Comparison of ENCODE assay signal across 8 cellular contexts in genomic region chr3:33799202-33799551, GRCh38. TPM values are rescaled to one million over a fixed set of nuclear protein-coding genes. Genes with fewer than 3 reads are reported as not detected.
DNase-seq lines count a peak whose midpoint lies in the region; ATAC-seq, FAIRE-seq and TF ChIP-seq lines count a peak whose summit lies in the region.

No MANE protein-coding gene starts in this region.

- DNase-seq in cardiac muscle cell (ENCODE audit: low read depth in 1 of 2, low spot score in 1 of 2), result no peak
- DNase-seq in cardiac septum (ENCODE audit: low spot score), result no peak
- no peak for DNase-seq in GM12878 (ENCODE audit: low read depth, low spot score)
- no peak for DNase-seq in mesenchymal stem cell
- no peak for DNase-seq in vagina (ENCODE audit: extremely low spot score in 2 of 2)
- no peak for DNase-seq in NCI-H774 (lab: John Stamatoyannopoulos, UW)
- DNase-seq in NK-92 (lab: John Stamatoyannopoulos, UW; ENCODE audit: unreplicated experiment), result no peak
- DNase-seq in foreskin melanocyte, result no peak

- no peak overlapping the region for H2BK5ac ChIP-seq in mesenchymal stem cell (ENCODE audit: low read depth, low read length, poor library complexity, severe bottlenecking)

- no peak overlapping the region for H2AK5ac ChIP-seq in mesenchymal stem cell (ENCODE audit: low read length, severe bottlenecking)

- H3K27ac ChIP-seq in cardiac muscle cell (peak overlapping the region; percentile 88), GM12878 (ENCODE audit: control insufficient read depth, insufficient read depth) (no peak overlapping the region; the same call in 1 of the 2 replicates), mesenchymal stem cell (ENCODE audit: low read length, poor library complexity, severe bottlenecking) (peak overlapping the region; percentile 89), vagina (peak overlapping the region; percentile 92)

- H3K9ac ChIP-seq in GM12878 (ENCODE audit: control insufficient read depth, insufficient read depth, low read length), result peak overlapping the region; percentile 86
- H3K9ac ChIP-seq in mesenchymal stem cell (ENCODE audit: low read length), result peak overlapping the region; percentile 98

- SMC1A ChIA-PET in GM12878 (lab: Charles Lee; ENCODE audit: uncharacterized antibody, unreplicated experiment), result interaction anchor here (0.9 to 2.8 kb wide), 6 partner anchors 12 to 686 kb away, joined by 3 to 20 read pairs (median 3); no protein-coding TSS in a partner anchor

- no peaks in the 10 kb centered on the region for H3K9me3 ChIP-seq in cardiac muscle cell (ENCODE audit: low read depth)
- H3K9me3 ChIP-seq in GM12878 (replicated peaks; ENCODE audit: control insufficient read depth, insufficient read depth, low read length), result peaks cover 3% of the 10 kb centered on the region; the same call in 2 of the 3 replicates
- peaks cover 4% of the 10 kb centered on the region for H3K9me3 ChIP-seq in mesenchymal stem cell (ENCODE audit: control insufficient read depth, low read length)
- no peaks in the 10 kb centered on the region for H3K9me3 ChIP-seq in vagina

- peak overlapping the region in 1 of 2 experiments; percentile 1 for H3K18ac ChIP-seq in mesenchymal stem cell (ENCODE audit: low read depth in 1 of 2, low read length in 2 of 2)

- intact Hi-C loops in cardiac septum (cut with DNase I), result loop anchor here (5.0 to 10.0 kb wide), 4 partner anchors 82 to 684 kb away; partner anchors contain the start of genes CLASP2 and CRTAP
- intact Hi-C loops in GM12878 (cut with micrococcal nuclease; ENCODE audit: unreplicated experiment), result loop anchor here (10.0 kb wide), 1 partner anchor 364 kb away; no protein-coding TSS in a partner anchor
- intact Hi-C loops in vagina (cut with DNase I), result loop anchor here (5.0 kb wide), 1 partner anchor 77 kb away; no protein-coding TSS in a partner anchor

- TF ChIP-seq EP300 in GM12878 (IDR thresholded peaks at IDR 0.05; ENCODE audit: borderline replicate concordance in 1 of 2, control insufficient read depth in 1 of 2, low read depth in 2 of 2, low read length in 2 of 2), result no peak

- peaks cover 12% of the 10 kb centered on the region for H3K79me1 ChIP-seq in mesenchymal stem cell (replicated peaks; ENCODE audit: low read length, poor library complexity, severe bottlenecking)

- in situ Hi-C loops in GM12878 (cut with MboI), result no loop called here

- no peak for FAIRE-seq in GM12878 (lab: Jason Lieb, UNC)

- POLR2A ChIA-PET in GM12878 (lab: Charles Lee), result interaction anchor here (0.5 to 1.3 kb wide), 4 partner anchors 14 to 703 kb away, joined by 4 to 7 read pairs (median 5); partner anchors contain the start of gene UBP1

- no peak overlapping the region for H2BK15ac ChIP-seq in mesenchymal stem cell (ENCODE audit: low read depth, poor library complexity, severe bottlenecking)

- no peaks in the 10 kb centered on the region for H3K27me3 ChIP-seq in cardiac muscle cell
- no peaks in the 10 kb centered on the region for H3K27me3 ChIP-seq in GM12878 (replicated peaks in 1 of 2; ENCODE audit: control insufficient read depth in 2 of 2, insufficient read depth in 2 of 2, low read length in 1 of 2)
- H3K27me3 ChIP-seq in mesenchymal stem cell (ENCODE audit: control insufficient read depth in 1 of 2, insufficient read depth in 1 of 2, low read length in 2 of 2), result no peaks in the 10 kb centered on the region
- H3K27me3 ChIP-seq in vagina, result no peaks in the 10 kb centered on the region

- peak overlapping the region; percentile 66 for H3K4me2 ChIP-seq in GM12878 (ENCODE audit: control insufficient read depth, insufficient read depth)
- peak overlapping the region; percentile 94 for H3K4me2 ChIP-seq in mesenchymal stem cell (ENCODE audit: low read length, poor library complexity, severe bottlenecking)

- no peak overlapping the region for H2BK12ac ChIP-seq in mesenchymal stem cell (ENCODE audit: low read length in 2 of 2)

- no peaks in the 10 kb centered on the region for H3K36me3 ChIP-seq in cardiac muscle cell
- peaks cover 0 to 4% of the 10 kb centered on the region in 2 experiments; a peak in 1 of 4 replicates for H3K36me3 ChIP-seq in GM12878 (ENCODE audit: control insufficient read depth in 2 of 2, insufficient read depth in 2 of 2, low read length in 1 of 2)
- peaks cover 0 to 23% of the 10 kb centered on the region in 2 experiments for H3K36me3 ChIP-seq in mesenchymal stem cell (ENCODE audit: control insufficient read depth in 1 of 2, insufficient read depth in 2 of 2, low read depth in 1 of 2, low read length in 2 of 2)
- H3K36me3 ChIP-seq in vagina, result peaks cover 0 to 4% of the 10 kb centered on the region in 2 donors

- TF ChIP-seq POLR2A in GM12878 (IDR thresholded peaks at IDR 0.05; ENCODE audit: low read depth, low read length) (no peak), vagina (IDR thresholded peaks at IDR 0.05) (no peak)

- CTCF ChIA-PET in GM12878 (lab: Yijun Ruan, JAX), result interaction anchor here (0.7 to 6.4 kb wide), 10 partner anchors 9 to 162 kb away, joined by 3 to 43 read pairs (median 4); no protein-coding TSS in a partner anchor

- TF ChIP-seq RAD21 in GM12878 (IDR thresholded peaks at IDR 0.05; ENCODE audit: insufficient read depth, low read depth, low read length), result no peak

- H4K20me1 ChIP-seq in GM12878 (ENCODE audit: control insufficient read depth, insufficient read depth), result no peaks in the 10 kb centered on the region

- H3K4me3 ChIP-seq in cardiac muscle cell, result peak overlapping the region; percentile 56
- H3K4me3 ChIP-seq in GM12878, result peak overlapping the region; percentile 96
- peak overlapping the region; percentile 73 to 92 for H3K4me3 ChIP-seq in mesenchymal stem cell (ENCODE audit: insufficient read depth in 1 of 2, low read depth in 1 of 2, low read length in 2 of 2)
- peak overlapping the region; percentile 88 to 98 for H3K4me3 ChIP-seq in vagina

- no peak for ATAC-seq in GM12878

- H3K4ac ChIP-seq in mesenchymal stem cell (ENCODE audit: low read depth in 1 of 2, low read length in 2 of 2), result peak overlapping the region; percentile 15 to 79

- H2BK120ac ChIP-seq in mesenchymal stem cell (ENCODE audit: low read depth, low read length), result no peak overlapping the region

- peaks cover 17% of the 10 kb centered on the region for H3K4me1 ChIP-seq in cardiac muscle cell (ENCODE audit: low read depth)
- H3K4me1 ChIP-seq in GM12878 (ENCODE audit: control insufficient read depth, insufficient read depth, low read length), result no peaks in the 10 kb centered on the region
- H3K4me1 ChIP-seq in mesenchymal stem cell (ENCODE audit: control insufficient read depth, insufficient read depth, low read depth, low read length), result no peaks in the 10 kb centered on the region
- peaks cover 54% of the 10 kb centered on the region for H3K4me1 ChIP-seq in vagina

- H3K23ac ChIP-seq in mesenchymal stem cell (ENCODE audit: low read length in 2 of 2), result no peak overlapping the region

- TF ChIP-seq CTCF in cardiac muscle cell (IDR thresholded peaks at IDR 0.05; ENCODE audit: low read depth, low read length) (no peak), GM12878 (IDR thresholded peaks at IDR 0.05 in 2 of 3, conservative IDR thresholded peaks at IDR 0.05 in 1 of 3; ENCODE audit: control insufficient read depth in 2 of 3, extremely low read depth in 1 of 3, insufficient read depth in 1 of 3, low read depth in 3 of 3, low read length in 3 of 3) (no peak), vagina (IDR thresholded peaks at IDR 0.05) (no peak)

- no TSS peak for BruUV-seq in GM12878 (replicated peaks; lab: Mats Ljungman, UMichigan)

- RAD21 ChIA-PET in GM12878 (lab: Charles Lee; ENCODE audit: unreplicated experiment), result interaction anchor here (0.5 to 3.8 kb wide), 10 partner anchors 10 to 367 kb away, joined by 3 to 16 read pairs (median 4); partner anchors contain the start of gene UBP1

- no peak overlapping the region for H4K8ac ChIP-seq in mesenchymal stem cell (ENCODE audit: low read length)

- no peak overlapping the region for H4K91ac ChIP-seq in mesenchymal stem cell (ENCODE audit: low read length)

- H3K79me2 ChIP-seq in GM12878 (ENCODE audit: control insufficient read depth, insufficient read depth, low read length), result peaks cover 50% of the 10 kb centered on the region

- H2AFZ ChIP-seq in GM12878 (ENCODE audit: control insufficient read depth, low read depth, low read length) (peak overlapping the region; percentile 100; the same call in 1 of the 2 replicates), mesenchymal stem cell (ENCODE audit: low read depth, low read length) (peak overlapping the region; percentile 67)

- peak overlapping the region in 1 of 2 experiments; percentile 86 for H3K14ac ChIP-seq in mesenchymal stem cell (ENCODE audit: low read length in 2 of 2)

- WGBS in GM12878 (ENCODE audit: insufficient coverage, insufficient replicate concordance, low lambda C conversion rate, missing lambda C conversion rate), result 2% methylated on average over 3 of the region's 3 CpGs
- no CpG with 5 or more reads among the region's 3 CpGs for WGBS in mesenchymal stem cell

TF ChIP-seq in GM12878, 131 proteins besides CTCF, POLR2A, EP300 and RAD21:
- TF ChIP-seq BCL11A (IDR thresholded peaks at IDR 0.05; ENCODE audit: low read depth, low read length), result no peak
- TF ChIP-seq ZNF24 (IDR thresholded peaks at IDR 0.05), result no peak

RNA-seq across cellular contexts. Expression of gene PDCD6IP, which starts 0.7 kb away (rescaled TPM):
- total RNA-seq in cardiac muscle cell (103 and 219 TPM in 2 replicates), cardiac septum (134 TPM), GM12878 (2014; rRNA removed) (58.9 and 65.9 TPM in 2 replicates), GM12878 (2014; rRNA removed; fragmentation: Illumina TruSeq; extraction: Trizol) (86.7 and 87.1 TPM in 2 replicates), GM12878 (2021) (155 and 156 TPM in 2 replicates), vagina (184 TPM)
- polyA plus RNA-seq in cardiac muscle cell (60.5 and 113 TPM in 2 replicates), GM12878 (2011; rRNA removed) (169 and 267 TPM in 2 replicates), GM12878 (2014; fragmentation: Illumina TruSeq; extraction: Trizol) (75.3 and 105 TPM in 2 replicates), GM12878 (2014; fragmentation: Nextera tagmentation; extraction: Ambion mirVana) (10 to 100 TPM; 16.0 to 20.0 TPM), GM12878 (2014; rRNA removed) (58.8 and 61.1 TPM in 2 replicates), GM12878 (2016; fragmentation: Nextera tagmentation; extraction: Ambion mirVana) (100 to 1,000 TPM; 130 to 134 TPM)
- total RNA-seq in GM12878 (2013; cell fraction: nucleolus; rRNA removed), result 481 and 495 TPM in 2 replicates
- polyA plus RNA-seq in GM12878 (2011; ENCODE audit: low read depth), result 42.3 TPM
- polyA plus RNA-seq in GM12878 (2011; cell fraction: cytosol; rRNA removed), result 62.6 and 115 TPM in 2 replicates
- polyA plus RNA-seq in GM12878 (2011; cell fraction: nucleus; rRNA removed), result 237 and 363 TPM in 2 replicates
- 70.0 and 88.4 TPM in 2 replicates for polyA plus RNA-seq in GM12878 (2012)
- polyA minus RNA-seq in GM12878 (2011; rRNA and poly(A)+ RNA removed), result 99.0 and 102 TPM in 2 replicates
- 75.7 and 96.6 TPM in 2 replicates for polyA minus RNA-seq in GM12878 (2011; cell fraction: cytosol; rRNA and poly(A)+ RNA removed)
- 161 and 256 TPM in 2 replicates for polyA minus RNA-seq in GM12878 (2011; cell fraction: nucleus; rRNA and poly(A)+ RNA removed)
- polyA plus RNA-seq in mesenchymal stem cell (2013, experiment 1 of 2), result 138 TPM
- 128 TPM for polyA plus RNA-seq in mesenchymal stem cell (2013, experiment 2 of 2)
